29 cellular contexts compared by ENCODE assay signal in the genomic region with DNA sequence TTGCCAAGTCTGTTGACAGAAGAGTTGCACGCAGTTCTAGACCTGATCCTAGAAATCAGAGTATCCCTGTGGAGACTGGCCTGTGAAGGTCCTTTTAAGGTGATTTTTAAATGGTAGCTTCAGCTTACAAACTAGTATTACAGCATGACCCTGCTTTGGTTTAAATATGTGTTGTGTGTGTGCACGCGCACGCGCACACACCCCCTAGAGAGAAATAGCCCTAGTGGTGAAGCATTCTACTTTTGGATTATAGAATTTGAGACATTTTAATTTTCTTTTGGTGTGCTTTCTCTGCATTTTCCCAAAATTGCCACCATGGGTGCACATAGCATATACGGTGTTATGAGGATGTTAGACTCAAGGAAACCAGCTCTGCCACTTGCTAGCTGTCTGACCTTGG. TPM values are rescaled to one million over a fixed set of nuclear protein-coding genes. Genes with fewer than 3 reads are reported as not detected.
"Had no signal": no experiment of that assay in that cellular context is flagged by ENCODE, and none has a peak within 500 bp of the region (broad histone marks: within the 10 kb centered on the region; RNA-seq: fewer than 3 reads in every experiment).

No MANE protein-coding gene starts in this region.

- H3K9me3 Mint-ChIP-seq: endodermal cell; nephron; stimulated activated effector memory CD8-positive, alpha-beta T cell treated with anti-CD3 and anti-CD28 coated beads, Interleukin-12 subunit alpha, Interleukin-12 subunit beta, amount 100 ng/mL, for 72 hours had no signal

- H3K27ac Mint-ChIP-seq: endodermal cell; naive thymus-derived CD4-positive, alpha-beta T cell; nephron; stimulated activated effector memory CD8-positive, alpha-beta T cell treated with anti-CD3 and anti-CD28 coated beads, Interleukin-12 subunit alpha, Interleukin-12 subunit beta, amount 100 ng/mL, for 72 hours had no signal

- H3K36me3 ChIP-seq: gastrocnemius medialis, heart left ventricle, left lung, prostate gland, right atrium auricular region, transverse colon, upper lobe of right lung, uterus had no signal

- ATAC-seq: esophagus mucosa; gastrocnemius medialis; heart left ventricle; left cardiac atrium; left lung; naive thymus-derived CD4-positive, alpha-beta T cell; sciatic nerve; stimulated activated effector memory CD8-positive, alpha-beta T cell treated with anti-CD3 and anti-CD28 coated beads, Interleukin-12 subunit alpha, Interleukin-12 subunit beta, amount 100 ng/mL, for 72 hours; stimulated activated naive CD8-positive, alpha-beta T cell treated with anti-CD3 and anti-CD28 coated beads, Interleukin-15, Interleukin-2, amounts not matched to agents 100 U/mL and 50 U/mL, for 24 hours; upper lobe of right lung had no signal

- H3K4me2 ChIP-seq: smooth muscle cell had no signal

- H3K4me3 Mint-ChIP-seq: endodermal cell; naive thymus-derived CD4-positive, alpha-beta T cell; nephron; stimulated activated effector memory CD8-positive, alpha-beta T cell treated with anti-CD3 and anti-CD28 coated beads, Interleukin-12 subunit alpha, Interleukin-12 subunit beta, amount 100 ng/mL, for 72 hours had no signal

- H3K4me1 ChIP-seq: heart left ventricle, left lung, prostate gland, right atrium auricular region, transverse colon, upper lobe of right lung, uterus had no signal

- H3K9me3 ChIP-seq: gastrocnemius medialis, heart left ventricle, left lung, prostate gland, right atrium auricular region, transverse colon, upper lobe of right lung, uterus had no signal

- H3K27ac ChIP-seq: epithelial cell of prostate, gastrocnemius medialis, heart left ventricle, left lung, prostate gland, right atrium auricular region, transverse colon, upper lobe of right lung, uterus had no signal

- H3K4me3 ChIP-seq: gastrocnemius medialis, heart left ventricle, left lung, prostate gland, right atrium auricular region, smooth muscle cell, transverse colon, upper lobe of right lung, uterus had no signal

- H3K27me3 ChIP-seq: gastrocnemius medialis, right atrium auricular region, uterus had no signal

- H3K4me1 Mint-ChIP-seq: naive thymus-derived CD4-positive, alpha-beta T cell; stimulated activated effector memory CD8-positive, alpha-beta T cell treated with anti-CD3 and anti-CD28 coated beads, Interleukin-12 subunit alpha, Interleukin-12 subunit beta, amount 100 ng/mL, for 72 hours had no signal

- H3K36me3 Mint-ChIP-seq: naive thymus-derived CD4-positive, alpha-beta T cell; stimulated activated effector memory CD8-positive, alpha-beta T cell treated with anti-CD3 and anti-CD28 coated beads, Interleukin-12 subunit alpha, Interleukin-12 subunit beta, amount 100 ng/mL, for 72 hours had no signal

- DNase-seq: effector CD8-positive, alpha-beta T cell; endodermal cell; foreskin fibroblast; gastrocnemius medialis; heart left ventricle; hippocampal formation; left cardiac atrium; left lung; mammary epithelial cell; mesendoderm; midbrain; naive thymus-derived CD4-positive, alpha-beta T cell; nucleus accumbens; stimulated activated CD4-positive, alpha-beta T cell treated with anti-CD3 and anti-CD28 coated beads, Interleukin-2, amount 100 ng/mL, for 24 hours; stimulated activated CD4-positive, alpha-beta T cell treated with anti-CD3 and anti-CD28 coated beads, Interleukin-4, amount 100 ng/mL, for 24 hours; stimulated activated naive CD8-positive, alpha-beta T cell treated with anti-CD3 and anti-CD28 coated beads, Interleukin-15, Interleukin-2, amounts not matched to agents 100 U/mL and 50 U/mL, for 24 hours; transverse colon; upper lobe of right lung; uterus had no signal

RNA-seq across cellular contexts. Expression of a gene that starts 19.4 kb away (rescaled TPM):
- total RNA-seq: glomerular endothelial cell; kidney epithelial cell; naive thymus-derived CD4-positive, alpha-beta T cell; smooth muscle cell had no signal
- polyA plus RNA-seq: mammary epithelial cell; naive thymus-derived CD4-positive, alpha-beta T cell; smooth muscle cell had no signal

RNA-seq across cellular contexts. Expression of a gene that starts 45.3 kb away (rescaled TPM):
- polyA plus RNA-seq: naive thymus-derived CD4-positive, alpha-beta T cell had no signal
